ENCODE assay signal across 31 cellular contexts in the genomic region with DNA sequence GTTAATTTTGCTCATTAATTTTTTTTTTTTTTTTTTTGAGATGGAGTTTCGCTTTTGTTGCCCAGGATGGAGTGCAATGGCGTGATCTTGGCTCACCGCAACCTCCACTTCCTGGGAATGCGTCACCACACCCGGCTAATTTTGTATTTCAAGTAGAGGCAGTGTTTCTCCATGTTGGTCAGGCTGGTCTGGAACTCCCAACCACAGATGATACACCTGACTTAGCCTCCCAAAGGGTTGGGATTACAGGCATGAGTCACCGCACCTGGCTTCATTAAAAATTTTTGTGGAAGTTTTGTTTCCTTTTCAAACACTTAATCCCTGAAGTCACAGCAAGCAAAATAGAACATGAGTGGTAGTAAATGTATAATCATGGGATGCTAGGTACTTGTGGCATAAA.
"Had no signal": no experiment of that assay in that cellular context is flagged by ENCODE, and none has a peak within 500 bp of the region (broad histone marks: within the 10 kb centered on the region; RNA-seq: fewer than 3 reads in every experiment).

No MANE protein-coding gene starts in this region.

- H3K4me1 Mint-ChIP-seq: activated CD4-positive, alpha-beta T cell treated with anti-CD3 and anti-CD28 coated beads, Interleukin-2, amount 10 ng/mL, durations not matched to agents 7 days and 5 days; activated naive CD4-positive, alpha-beta T cell treated with anti-CD3 and anti-CD28 coated beads, Interleukin-2, amount 50 U/mL, for 24 hours had no signal

- H3K27ac Mint-ChIP-seq: activated CD4-positive, alpha-beta T cell treated with anti-CD3 and anti-CD28 coated beads, Interleukin-2, amount 10 ng/mL, durations not matched to agents 7 days and 5 days; activated CD8-positive, alpha-beta T cell treated with anti-CD3 and anti-CD28 coated beads, Interleukin-2, amount 10 ng/mL, durations not matched to agents 7 days and 5 days; activated naive CD4-positive, alpha-beta T cell treated with anti-CD3 and anti-CD28 coated beads, Interleukin-2, amount 50 U/mL, for 24 hours; activated T-cell treated with anti-CD3 and anti-CD28 coated beads, Interleukin-2, amount 50 U/mL, for 24 hours; activated T-helper 2 cell treated with anti-CD3 and anti-CD28 coated beads, Interferon-gamma antibody, Interleukin-2, Interleukin-4, amounts not matched to agents 10 μg/mL and 5 μg/mL and 100 μg/mL, durations not matched to agents 14 hours and 24 hours and 36 hours had no signal

- H3K4me3 Mint-ChIP-seq: activated CD4-positive, alpha-beta T cell treated with anti-CD3 and anti-CD28 coated beads, Interleukin-2, amount 10 ng/mL, durations not matched to agents 7 days and 5 days; activated CD8-positive, alpha-beta T cell treated with anti-CD3 and anti-CD28 coated beads, Interleukin-2, amount 10 ng/mL, durations not matched to agents 7 days and 5 days; activated naive CD4-positive, alpha-beta T cell treated with anti-CD3 and anti-CD28 coated beads, Interleukin-2, amount 50 U/mL, for 24 hours; activated T-cell treated with anti-CD3 and anti-CD28 coated beads, Interleukin-2, amount 50 U/mL, for 24 hours had no signal

- ATAC-seq: activated CD8-positive, alpha-beta T cell treated with anti-CD3 and anti-CD28 coated beads, Interleukin-2, amount 10 ng/mL, durations not matched to agents 7 days and 5 days; body of pancreas; PC-3; Right ventricle myocardium inferior had no signal

- DNase-seq: activated CD4-positive, alpha-beta T cell treated with anti-CD3 and anti-CD28 coated beads, Interleukin-2, amount 10 ng/mL, durations not matched to agents 7 days and 5 days; activated CD4-positive, alpha-beta T cell treated with anti-CD3 and anti-CD28 coated beads, Interleukin-2, amount 50 U/mL, for 48 hours; activated CD8-positive, alpha-beta T cell treated with anti-CD3 and anti-CD28 coated beads, Interleukin-2, amount 10 ng/mL, durations not matched to agents 7 days and 5 days; activated gamma-delta T cell; activated naive CD4-positive, alpha-beta T cell treated with Interleukin-2 at 50 U/mL for 16 hours; activated T-cell treated with anti-CD3 and anti-CD28 coated beads, Interleukin-2, amount 50 U/mL, for 24 hours; adrenal gland; body of pancreas; caudate nucleus; cerebellar nuclear complex; Kasumi-1; KG1; MG63; NCI-H1048; NCI-H1105 treated with DMSO at 0.1 percent for 48 hours; NCI-H1436; NCI-H1694; NCI-H1930; NCI-H2081 treated with DMSO at 0.1 percent for 48 hours; NCI-H2171; NCI-H510A; NCI-H526; NCI-H748 treated with DMSO at 0.1 percent for 48 hours; NK-92 treated with Interleukin-12 subunit alpha and Interleukin-12 subunit beta, amount 100 ng/mL, for 24 hours; PC-3; Peyer's patch; SW 1271; T1000 had no signal

- H3K9me3 Mint-ChIP-seq: activated CD4-positive, alpha-beta T cell treated with anti-CD3 and anti-CD28 coated beads, Interleukin-2, amount 10 ng/mL, durations not matched to agents 7 days and 5 days had no signal

- H3K27me3 Mint-ChIP-seq: activated CD4-positive, alpha-beta T cell treated with anti-CD3 and anti-CD28 coated beads, Interleukin-2, amount 10 ng/mL, durations not matched to agents 7 days and 5 days; activated naive CD4-positive, alpha-beta T cell treated with anti-CD3 and anti-CD28 coated beads, Interleukin-2, amount 50 U/mL, for 24 hours; activated T-cell treated with anti-CD3 and anti-CD28 coated beads, Interleukin-2, amount 50 U/mL, for 24 hours had no signal

- H3K36me3 Mint-ChIP-seq: activated naive CD4-positive, alpha-beta T cell treated with anti-CD3 and anti-CD28 coated beads, Interleukin-2, amount 50 U/mL, for 24 hours had no signal
